ENCODE assay signal across 8 cellular contexts in the genomic region with DNA sequence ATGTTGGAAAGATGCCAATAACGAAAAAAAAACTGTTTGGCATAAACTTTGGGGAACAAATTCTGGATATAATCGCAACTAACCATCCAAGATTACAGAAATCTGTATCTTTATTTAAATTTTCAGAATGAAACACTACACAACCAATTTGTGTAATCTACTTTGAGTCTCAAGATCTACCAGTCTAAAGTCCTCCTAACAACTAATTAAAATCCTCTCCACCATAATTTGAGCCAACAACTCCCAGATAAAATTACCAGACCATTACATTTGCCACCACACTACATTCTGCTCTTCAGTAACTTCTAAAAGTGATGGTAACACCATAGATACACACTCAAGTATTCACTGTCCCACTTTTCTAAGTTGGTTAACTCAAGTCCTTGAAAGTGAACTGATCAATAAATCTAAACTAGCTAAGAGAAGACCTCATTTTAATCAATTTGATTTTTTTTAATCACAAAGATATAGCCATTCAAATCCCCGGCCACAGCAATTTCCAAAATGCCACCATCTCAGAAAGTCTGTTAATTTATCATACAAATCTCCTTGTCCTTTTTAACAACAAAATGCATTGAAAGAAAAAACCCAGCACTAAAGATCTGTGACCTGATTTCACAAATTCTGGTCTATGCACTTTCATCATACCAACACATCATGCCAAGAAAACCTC. TPM values are rescaled to one million over a fixed set of nuclear protein-coding genes. Genes with fewer than 3 reads are reported as not detected.
DNase-seq lines count a peak whose midpoint lies in the region; TF ChIP-seq lines count a peak whose summit lies in the region.

No MANE protein-coding gene starts in this region.

- H3K9me3 Mint-ChIP-seq in neural crest cell, result no peaks in the 10 kb centered on the region

- peaks cover 43% of the 10 kb centered on the region for H3K4me1 Mint-ChIP-seq in neural crest cell

- CTCF ChIA-PET in BJ (lab: Yijun Ruan, JAX), result interaction anchor here (0.9 to 1.6 kb wide), 2 partner anchors 240 to 245 kb away, joined by 3 to 7 read pairs; no protein-coding TSS in a partner anchor

- peaks cover 68% of the 10 kb centered on the region for H3K79me2 ChIP-seq in Loucy (ENCODE audit: insufficient read depth, low read length)

- peaks cover 6% of the 10 kb centered on the region for H3K36me3 Mint-ChIP-seq in neural crest cell (ENCODE audit: low read depth)

- peak overlapping the region; percentile 80 for H3K4me2 ChIP-seq in Loucy (ENCODE audit: low read depth, low read length, poor library complexity, severe bottlenecking)

- H3K4me1 ChIP-seq in Loucy (ENCODE audit: insufficient read depth, low read length, poor library complexity, severe bottlenecking) (peaks cover 48% of the 10 kb centered on the region), ectodermal cell (ENCODE audit: control insufficient read depth, insufficient read depth, low read length) (peaks cover 4% of the 10 kb centered on the region)

- POLR2A ChIA-PET in BJ (lab: Charles Lee), result interaction anchor here (0.6 to 0.7 kb wide), 2 partner anchors 123 to 1257 kb away, joined by 3 to 4 read pairs; no protein-coding TSS in a partner anchor

- WGBS in ectodermal cell, 2 experiments, result 82 to 84% methylated on average over 3 of the region's 3 CpGs

- no peaks in the 10 kb centered on the region for H3F3A ChIP-seq in Loucy (ENCODE audit: low read depth)

- H3K4me3 ChIP-seq in BJ (ENCODE audit: low read depth, low read length) (peak overlapping the region; percentile 83), Loucy (ENCODE audit: low read length, poor library complexity, severe bottlenecking) (peak overlapping the region; percentile 89), ectodermal cell (ENCODE audit: insufficient read depth, low read depth, low read length) (peak overlapping the region; percentile 79)

- H3K27me3 ChIP-seq in BJ (ENCODE audit: control insufficient read depth, insufficient read depth, low read length) (no peaks in the 10 kb centered on the region), Loucy (ENCODE audit: insufficient read depth, low read length, poor library complexity, severe bottlenecking) (no peaks in the 10 kb centered on the region), ectodermal cell (ENCODE audit: control insufficient read depth, insufficient read depth, low read length, poor library complexity, severe bottlenecking) (no peaks in the 10 kb centered on the region)

- peak overlapping the region; percentile 4 for H3K27ac Mint-ChIP-seq in neural crest cell (ENCODE audit: unreplicated experiment)

- no peaks in the 10 kb centered on the region for H3K27me3 Mint-ChIP-seq in neural crest cell (ENCODE audit: low read depth)

- TF ChIP-seq CTCF in BJ (IDR thresholded peaks at IDR 0.05; ENCODE audit: insufficient read depth, low read depth, low read length), result no peak
- no peak for TF ChIP-seq CTCF in Loucy (conservative IDR thresholded peaks at IDR 0.05; ENCODE audit: low read length)
- no peak for TF ChIP-seq CTCF in neural crest cell (conservative IDR thresholded peaks at IDR 0.05)

- H3K36me3 ChIP-seq in BJ (ENCODE audit: control insufficient read depth, insufficient read depth, low read length) (no peaks in the 10 kb centered on the region), Loucy (ENCODE audit: insufficient read depth, low read length) (no peaks in the 10 kb centered on the region), ectodermal cell (ENCODE audit: control insufficient read depth, insufficient read depth, low read length) (no peaks in the 10 kb centered on the region)

- no peak overlapping the region for H3K27ac ChIP-seq in ectodermal cell (ENCODE audit: insufficient read depth, low read depth, low read length, poor library complexity, severe bottlenecking)

- H3K9ac ChIP-seq in Loucy (ENCODE audit: low read depth, low read length, poor library complexity, severe bottlenecking), result peak overlapping the region; percentile 91

- DNase-seq in BJ (ENCODE audit: low read depth) (peak; percentile 25), neural crest cell (ENCODE audit: low read depth, low spot score) (no peak), NCI-H2227 treated with DMSO at 0.1 percent for 48 hours (lab: John Stamatoyannopoulos, UW) (no peak), Ammon's horn (ENCODE audit: low spot score) (no peak), germinal center (ENCODE audit: low spot score) (no peak), midbrain (lab: John Stamatoyannopoulos, UW) (no peak)

- no peaks in the 10 kb centered on the region for H3K9me3 ChIP-seq in Loucy (ENCODE audit: insufficient read depth, low read depth, low read length)
- no peaks in the 10 kb centered on the region for H3K9me3 ChIP-seq in ectodermal cell (ENCODE audit: control insufficient read depth, low read length)

- peaks cover 60% of the 10 kb centered on the region for H4K20me1 ChIP-seq in Loucy (ENCODE audit: insufficient read depth, low read length, poor library complexity, severe bottlenecking)

- no peaks in the 10 kb centered on the region for H3K9me2 ChIP-seq in Loucy (replicated peaks; ENCODE audit: low read depth, low read length)

- H2AFZ ChIP-seq in Loucy (ENCODE audit: low read length), result no peak overlapping the region

- peak overlapping the region; percentile 96 for H3K4me3 Mint-ChIP-seq in neural crest cell

RNA-seq across cellular contexts. Expression of a gene that starts 1.9 kb away (rescaled TPM):
- 11.7 and 18.3 TPM in 2 replicates for polyA plus RNA-seq in BJ (2011; rRNA removed)
- polyA minus RNA-seq in BJ (2011; rRNA and poly(A)+ RNA removed), result 20.0 and 26.4 TPM in 2 replicates
- polyA plus RNA-seq in ectodermal cell (2013, experiment 1 of 4), result 41.4 TPM
- 45.9 TPM for polyA plus RNA-seq in ectodermal cell (2013, experiment 2 of 4)
- 44.6 TPM for polyA plus RNA-seq in ectodermal cell (2013, experiment 3 of 4)
- 49.9 TPM for polyA plus RNA-seq in ectodermal cell (2013, experiment 4 of 4)
- 31.1 and 33.2 TPM in 2 replicates for total RNA-seq in neural crest cell
